ENCODE assay signal across 1 cellular context in the genomic region with DNA sequence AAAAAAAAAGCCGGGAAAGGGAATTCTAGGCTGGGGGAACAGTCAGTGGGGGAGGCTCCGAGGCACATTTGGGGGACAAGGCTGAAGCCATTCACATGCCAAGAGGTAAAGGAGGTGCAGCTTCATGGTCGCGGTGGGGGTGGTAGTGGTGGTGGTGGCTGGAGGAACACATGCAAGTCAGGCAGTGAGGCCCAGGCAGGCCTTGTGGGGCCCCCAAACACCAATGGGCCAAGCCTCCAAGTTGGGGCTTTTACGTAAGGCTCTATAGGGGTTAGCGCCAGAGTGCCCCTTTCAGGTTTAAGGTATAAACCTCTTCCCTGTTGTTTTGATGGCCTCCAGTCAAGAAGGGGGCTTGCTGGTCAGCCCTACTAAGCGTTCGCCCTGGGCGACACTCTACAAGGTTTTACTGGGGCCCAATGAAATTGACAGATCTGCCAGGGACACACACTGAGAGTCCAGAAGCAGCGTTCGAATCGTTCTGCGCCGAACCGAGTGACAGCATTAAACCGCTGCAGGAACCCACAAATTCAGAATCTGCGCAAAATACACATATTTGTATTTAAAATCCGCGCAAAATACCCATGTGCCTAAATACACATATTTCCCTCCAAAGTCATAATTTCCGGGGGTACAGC.
TF ChIP-seq lines count a peak whose summit lies in the region.

No MANE protein-coding gene starts in this region.

TF ChIP-seq in HCT116, 20 proteins besides CTCF, POLR2A, EP300 and RAD21:
- no peak for TF ChIP-seq ELF1 (IDR thresholded peaks at IDR 0.05; ENCODE audit: borderline replicate concordance, low read depth)
- no peak for TF ChIP-seq TCF7L2 (IDR thresholded peaks at IDR 0.05; ENCODE audit: borderline replicate concordance, extremely low read depth, insufficient read depth, insufficient read length)
- no peak for TF ChIP-seq SIN3A (IDR thresholded peaks at IDR 0.05; ENCODE audit: low read depth)
- TF ChIP-seq YY1 (IDR thresholded peaks at IDR 0.05; ENCODE audit: extremely low read depth, insufficient replicate concordance, low read depth, low read length): no peak
- TF ChIP-seq, protein P1, sequence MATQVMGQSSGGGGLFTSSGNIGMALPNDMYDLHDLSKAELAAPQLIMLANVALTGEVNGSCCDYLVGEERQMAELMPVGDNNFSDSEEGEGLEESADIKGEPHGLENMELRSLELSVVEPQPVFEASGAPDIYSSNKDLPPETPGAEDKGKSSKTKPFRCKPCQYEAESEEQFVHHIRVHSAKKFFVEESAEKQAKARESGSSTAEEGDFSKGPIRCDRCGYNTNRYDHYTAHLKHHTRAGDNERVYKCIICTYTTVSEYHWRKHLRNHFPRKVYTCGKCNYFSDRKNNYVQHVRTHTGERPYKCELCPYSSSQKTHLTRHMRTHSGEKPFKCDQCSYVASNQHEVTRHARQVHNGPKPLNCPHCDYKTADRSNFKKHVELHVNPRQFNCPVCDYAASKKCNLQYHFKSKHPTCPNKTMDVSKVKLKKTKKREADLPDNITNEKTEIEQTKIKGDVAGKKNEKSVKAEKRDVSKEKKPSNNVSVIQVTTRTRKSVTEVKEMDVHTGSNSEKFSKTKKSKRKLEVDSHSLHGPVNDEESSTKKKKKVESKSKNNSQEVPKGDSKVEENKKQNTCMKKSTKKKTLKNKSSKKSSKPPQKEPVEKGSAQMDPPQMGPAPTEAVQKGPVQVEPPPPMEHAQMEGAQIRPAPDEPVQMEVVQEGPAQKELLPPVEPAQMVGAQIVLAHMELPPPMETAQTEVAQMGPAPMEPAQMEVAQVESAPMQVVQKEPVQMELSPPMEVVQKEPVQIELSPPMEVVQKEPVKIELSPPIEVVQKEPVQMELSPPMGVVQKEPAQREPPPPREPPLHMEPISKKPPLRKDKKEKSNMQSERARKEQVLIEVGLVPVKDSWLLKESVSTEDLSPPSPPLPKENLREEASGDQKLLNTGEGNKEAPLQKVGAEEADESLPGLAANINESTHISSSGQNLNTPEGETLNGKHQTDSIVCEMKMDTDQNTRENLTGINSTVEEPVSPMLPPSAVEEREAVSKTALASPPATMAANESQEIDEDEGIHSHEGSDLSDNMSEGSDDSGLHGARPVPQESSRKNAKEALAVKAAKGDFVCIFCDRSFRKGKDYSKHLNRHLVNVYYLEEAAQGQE (IDR thresholded peaks at IDR 0.05; ENCODE audit: low read depth): no peak
- TF ChIP-seq, protein P2, sequence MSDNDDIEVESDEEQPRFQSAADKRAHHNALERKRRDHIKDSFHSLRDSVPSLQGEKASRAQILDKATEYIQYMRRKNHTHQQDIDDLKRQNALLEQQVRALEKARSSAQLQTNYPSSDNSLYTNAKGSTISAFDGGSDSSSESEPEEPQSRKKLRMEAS (IDR thresholded peaks at IDR 0.05): no peak
- TF ChIP-seq ZBTB33 (IDR thresholded peaks at IDR 0.05; ENCODE audit: extremely low read depth, insufficient replicate concordance, low read length): no peak
- TF ChIP-seq POLR2AphosphoS5 (IDR thresholded peaks at IDR 0.05; ENCODE audit: low read depth, low read length): no peak
- TF ChIP-seq ZNF274 (IDR thresholded peaks at IDR 0.05; ENCODE audit: low read depth, low read length): no peak
- TF ChIP-seq FOSL1 (IDR thresholded peaks at IDR 0.05; ENCODE audit: low read depth): no peak
- TF ChIP-seq EZH2 (IDR thresholded peaks at IDR 0.05): no peak
- no peak for TF ChIP-seq SP1 (IDR thresholded peaks at IDR 0.05; ENCODE audit: low read depth)
- no peak for TF ChIP-seq JUND (IDR thresholded peaks at IDR 0.05)
- no peak for TF ChIP-seq CEBPB (IDR thresholded peaks at IDR 0.05; ENCODE audit: low read depth)
